ENCODE assay signal across 24 cellular contexts in genomic region chr13:107258599-107259187, GRCh38.
DNase-seq lines count a peak whose midpoint lies in the region; ATAC-seq and TF ChIP-seq lines count a peak whose summit lies in the region.
"Had no signal": no experiment of that assay in that cellular context is flagged by ENCODE, and none has a peak within 500 bp of the region (broad histone marks: within the 10 kb centered on the region; RNA-seq: fewer than 3 reads in every experiment).

No MANE protein-coding gene starts in this region.

- TF ChIP-seq POLR2A in esophagus muscularis mucosa (IDR thresholded peaks at IDR 0.05; ENCODE audit: low read depth), result no peak

- TF ChIP-seq RAD21 in SK-N-SH (IDR thresholded peaks at IDR 0.05; ENCODE audit: low read length), result no peak

- H3K4me3 Mint-ChIP-seq in WTC11, result no peak overlapping the region
- H3K4me3 Mint-ChIP-seq: activated naive CD4-positive, alpha-beta T cell treated with anti-CD3 and anti-CD28 coated beads for 36 hours; central memory CD8-positive, alpha-beta T cell; HFFc6 had no signal

- intact Hi-C loops in esophagus muscularis mucosa (cut with DNase I), result no loop called here

- WGBS in SK-N-SH (ENCODE audit: low lambda C conversion rate), result 73% methylated on average over 7 of the region's 7 CpGs
- 31% methylated on average over 7 of the region's 7 CpGs for WGBS in esophagus muscularis mucosa

- no peak for DNase-seq in SK-N-SH
- DNase-seq in SW480 (ENCODE audit: low spot score), result peak; percentile 44
- peak; percentile 16 to 32 for DNase-seq in fibroblast of lung (ENCODE audit: low read depth in 2 of 2)
- DNase-seq in WTC11 (ENCODE audit: low spot score), result no peak
- DNase-seq in NCI-H524 (lab: John Stamatoyannopoulos, UW), result no peak
- no peak for DNase-seq in esophagus muscularis mucosa (ENCODE audit: extremely low spot score)
- DNase-seq: 8988T; activated CD4-positive, alpha-beta T cell treated with anti-CD3 and anti-CD28 coated beads for 1 hour; activated CD8-positive, alpha-beta memory T cell treated with anti-CD3 and anti-CD28 coated beads for 24 hours; activated naive CD4-positive, alpha-beta T cell treated with anti-CD3 and anti-CD28 coated beads for 36 hours; activated T-cell treated with anti-CD3 and anti-CD28 coated beads, Interleukin-2, amount 50 U/mL, for 48 hours; aorta; effector CD8-positive, alpha-beta T cell; HFFc6; NCI-H146; NCI-H82; retina; stimulated activated CD4-positive, alpha-beta T cell treated with anti-CD3 and anti-CD28 coated beads, Interleukin-12 subunit alpha, Interleukin-12 subunit beta, amount 100 ng/mL, for 4 hours; T-helper 9 cell; upper lobe of left lung had no signal

- no peaks in the 10 kb centered on the region for H4K20me1 ChIP-seq in SK-N-SH (ENCODE audit: insufficient read depth)
- no peaks in the 10 kb centered on the region for H4K20me1 ChIP-seq in fibroblast of lung (ENCODE audit: control insufficient read depth, extremely low read depth, insufficient read depth, low read length)
- H4K20me1 ChIP-seq: BLaER1 had no signal

- POLR2A ChIA-PET in SK-N-SH (lab: Yijun Ruan, JAX) (no interaction called here), WTC11 (lab: Charles Lee) (no interaction called here)

- H3K9me2 ChIP-seq in SK-N-SH, result no peaks in the 10 kb centered on the region

- no peaks in the 10 kb centered on the region for H3K9me3 Mint-ChIP-seq in WTC11

- H2AFZ ChIP-seq in SK-N-SH (ENCODE audit: low read depth) (no peak overlapping the region), fibroblast of lung (ENCODE audit: low read length) (no peak overlapping the region)

- TF ChIP-seq CTCF in SK-N-SH (IDR thresholded peaks at IDR 0.05) (no peak), fibroblast of lung (conservative IDR thresholded peaks at IDR 0.05 in 1 of 2, IDR thresholded peaks at IDR 0.05 in 1 of 2; ENCODE audit: low read depth in 1 of 2, low read length in 2 of 2) (no peak), WTC11 (IDR thresholded peaks at IDR 0.05) (no peak), esophagus muscularis mucosa (IDR thresholded peaks at IDR 0.05) (no peak)

- H3K36me3 Mint-ChIP-seq in WTC11, result no peaks in the 10 kb centered on the region

- no peak overlapping the region for H3K27ac Mint-ChIP-seq in WTC11
- H3K27ac Mint-ChIP-seq: activated naive CD4-positive, alpha-beta T cell treated with anti-CD3 and anti-CD28 coated beads for 36 hours; HFFc6 had no signal

- H3K27me3 Mint-ChIP-seq in WTC11 (ENCODE audit: low read depth), result no peaks in the 10 kb centered on the region
- H3K27me3 Mint-ChIP-seq: central memory CD8-positive, alpha-beta T cell had no signal

- H3K4me2 ChIP-seq in SK-N-SH (no peak overlapping the region), fibroblast of lung (ENCODE audit: extremely low read depth, insufficient read depth, low read length) (peak overlapping the region; percentile 25)
- H3K4me2 ChIP-seq: BLaER1 had no signal

- ATAC-seq in SK-N-SH treated with all-trans-retinoic acid at 6 μM for 48 hours (0 out of 3 replicates have a peak, but pooled peaks have one; percentile 22), WTC11 (no peak), HG02885 (IDR thresholded peaks at IDR 0.05; ENCODE audit: poor library complexity, unreplicated experiment) (no peak)

- H3F3A ChIP-seq in SK-N-SH (replicated peaks; ENCODE audit: insufficient read depth), result no peaks in the 10 kb centered on the region

- no peak for TF ChIP-seq EP300 in SK-N-SH (IDR thresholded peaks at IDR 0.05; ENCODE audit: borderline replicate concordance in 1 of 2, low read depth in 1 of 2, low read length in 1 of 2)
- no peak for TF ChIP-seq EP300 in esophagus muscularis mucosa (IDR thresholded peaks at IDR 0.05)

- H3K27me3 ChIP-seq in SK-N-SH (ENCODE audit: insufficient read depth), result no peaks in the 10 kb centered on the region
- no peaks in the 10 kb centered on the region for H3K27me3 ChIP-seq in fibroblast of lung (ENCODE audit: control insufficient read depth, insufficient read depth, low read length)
- H3K27me3 ChIP-seq in esophagus muscularis mucosa, result peaks cover 0 to 7% (median 0%) of the 10 kb centered on the region in 4 donors
- H3K27me3 ChIP-seq: BLaER1, upper lobe of left lung had no signal

- H3K79me2 ChIP-seq in SK-N-SH (ENCODE audit: insufficient read depth) (no peaks in the 10 kb centered on the region), fibroblast of lung (ENCODE audit: control insufficient read depth, insufficient read depth, low read length) (no peaks in the 10 kb centered on the region)

- no peak overlapping the region for H3K4me3 ChIP-seq in SK-N-SH (ENCODE audit: low read depth in 2 of 2, low read length in 1 of 2)
- no peak overlapping the region for H3K4me3 ChIP-seq in fibroblast of lung (replicated peaks in 1 of 4; ENCODE audit: control extremely low read depth in 1 of 4, insufficient read depth in 1 of 4, low read depth in 3 of 4, low read length in 4 of 4)
- H3K4me3 ChIP-seq in esophagus muscularis mucosa, result no peak overlapping the region
- H3K4me3 ChIP-seq: BLaER1, upper lobe of left lung had no signal

- no peak overlapping the region for H3K27ac ChIP-seq in SK-N-SH (ENCODE audit: low read depth in 2 of 2, low read length in 1 of 2)
- H3K27ac ChIP-seq in fibroblast of lung (ENCODE audit: insufficient read depth, low read length), result peak overlapping the region; percentile 23
- no peak overlapping the region for H3K27ac ChIP-seq in esophagus muscularis mucosa (replicated peaks in 1 of 4)
- H3K27ac ChIP-seq: BLaER1, upper lobe of left lung had no signal

- H3K4me1 ChIP-seq in SK-N-SH (ENCODE audit: control insufficient read depth in 1 of 2, insufficient read depth in 2 of 2, low read depth in 1 of 2, low read length in 1 of 2), result no peaks in the 10 kb centered on the region; a peak in 1 of 4 replicates
- H3K4me1 ChIP-seq in fibroblast of lung (ENCODE audit: control insufficient read depth, extremely low read depth, insufficient read depth, low read length), result no peaks in the 10 kb centered on the region
- H3K4me1 ChIP-seq in esophagus muscularis mucosa, result no peaks in the 10 kb centered on the region
- H3K4me1 ChIP-seq: BLaER1 had no signal

- H3K9me3 ChIP-seq in SK-N-SH (no peaks in the 10 kb centered on the region), fibroblast of lung (ENCODE audit: control insufficient read depth, insufficient read depth, low read depth, low read length) (no peaks in the 10 kb centered on the region), esophagus muscularis mucosa (no peaks in the 10 kb centered on the region)
- H3K9me3 ChIP-seq: BLaER1, upper lobe of left lung had no signal

- no peaks in the 10 kb centered on the region for H3K36me3 ChIP-seq in SK-N-SH (replicated peaks in 1 of 2; ENCODE audit: control insufficient read depth in 1 of 2, insufficient read depth in 2 of 2, low read length in 1 of 2)
- no peaks in the 10 kb centered on the region for H3K36me3 ChIP-seq in fibroblast of lung (ENCODE audit: control insufficient read depth, insufficient read depth, low read length)
- H3K36me3 ChIP-seq in esophagus muscularis mucosa, result no peaks in the 10 kb centered on the region
- H3K36me3 ChIP-seq: BLaER1, upper lobe of left lung had no signal

- CTCF ChIA-PET in SK-N-SH (lab: Yijun Ruan, JAX) (no interaction called here), WTC11 (lab: Charles Lee) (interaction anchor here (2.0 kb wide), 1 partner anchor 43 kb away, joined by 5 read pairs; no protein-coding TSS in a partner anchor)

- H3K9ac ChIP-seq in SK-N-SH, result no peak overlapping the region
- H3K9ac ChIP-seq in fibroblast of lung (ENCODE audit: insufficient read depth, low read length), result no peak overlapping the region
- H3K9ac ChIP-seq: BLaER1 had no signal

- no peaks in the 10 kb centered on the region for H3K4me1 Mint-ChIP-seq in WTC11
- H3K4me1 Mint-ChIP-seq: central memory CD8-positive, alpha-beta T cell had no signal

TF ChIP-seq in SK-N-SH treated with all-trans-retinoic acid at 6 μM for 48 hours, 23 proteins besides CTCF, POLR2A, EP300 and RAD21 (continues in another document):
- TF ChIP-seq ISL1 (CRISPR knock-in tag; IDR thresholded peaks at IDR 0.05), result no peak
- TF ChIP-seq ZC3H10 (CRISPR knock-in tag; IDR thresholded peaks at IDR 0.05), result no peak
- TF ChIP-seq PPARA (CRISPR knock-in tag; IDR thresholded peaks at IDR 0.05; ENCODE audit: borderline replicate concordance), result no peak
- no peak for TF ChIP-seq ZFP3 (CRISPR knock-in tag; IDR thresholded peaks at IDR 0.05)

TF ChIP-seq in SK-N-SH, 30 proteins besides CTCF, POLR2A, EP300 and RAD21:
- TF ChIP-seq IRF3 (IDR thresholded peaks at IDR 0.05; ENCODE audit: low read depth, low read length), result no peak
TF ChIP-seq in SK-N-SH: peak in this region for 0.

TF ChIP-seq in WTC11, 78 proteins besides CTCF, POLR2A, EP300 and RAD21:
- TF ChIP-seq CREM (CRISPR knock-in tag; IDR thresholded peaks at IDR 0.05) (no peak), E2F4 (CRISPR knock-in tag; IDR thresholded peaks at IDR 0.05; ENCODE audit: borderline replicate concordance, low read depth) (no peak), PRRX2 (CRISPR knock-in tag; IDR thresholded peaks at IDR 0.05) (no peak), NR3C1 (CRISPR knock-in tag; conservative IDR thresholded peaks at IDR 0.05; ENCODE audit: low read depth) (no peak), GABPB1 (CRISPR knock-in tag; IDR thresholded peaks at IDR 0.05) (no peak), ZNF416 (CRISPR knock-in tag; IDR thresholded peaks at IDR 0.05) (no peak), HMGXB4 (CRISPR knock-in tag; IDR thresholded peaks at IDR 0.05) (no peak)

Comparison
In these comparisons a context has a peak if more than half of its experiments do, and no peak if none do; other contexts are left out.
1. DNase-seq: peak in SW480 (single experiment) and fibroblast of lung (2 of 2); none in SK-N-SH (single experiment), WTC11 (single experiment), NCI-H524 (0 of 2) and esophagus muscularis mucosa (single experiment).